7 cellular contexts compared by ENCODE assay signal in genomic region chr13:96075953-96076543, GRCh38. TPM values are rescaled to one million over a fixed set of nuclear protein-coding genes. Genes with fewer than 3 reads are reported as not detected.
DNase-seq lines count a peak whose midpoint lies in the region; ATAC-seq and TF ChIP-seq lines count a peak whose summit lies in the region.

No MANE protein-coding gene starts in this region.

- TF ChIP-seq POLR2A in body of pancreas (IDR thresholded peaks at IDR 0.05), result no peak

- no peaks in the 10 kb centered on the region for H3K9me3 ChIP-seq in body of pancreas

- no peak overlapping the region for H3K4me3 ChIP-seq in body of pancreas

- no peaks in the 10 kb centered on the region for H3K9me3 Mint-ChIP-seq in progenitor cell of endocrine pancreas (ENCODE audit: low read depth)

- H3K4me3 Mint-ChIP-seq in progenitor cell of endocrine pancreas (ENCODE audit: low read depth), result no peak overlapping the region

- DNase-seq in GM13976 (ENCODE audit: low spot score) (no peak), body of pancreas (no peak), progenitor cell of endocrine pancreas (ENCODE audit: low spot score, unreplicated experiment) (no peak), NCI-H2107 treated with DMSO at 0.1 percent for 48 hours (lab: John Stamatoyannopoulos, UW; ENCODE audit: unreplicated experiment) (no peak), T-helper 1 cell (no peak)
- no peak for DNase-seq in stimulated activated CD4-positive, alpha-beta T cell treated with anti-CD3 and anti-CD28 coated beads, Interleukin-4, amount 100 ng/mL, for 1 hour

- H3K36me3 Mint-ChIP-seq in progenitor cell of endocrine pancreas (ENCODE audit: insufficient read depth), result no peaks in the 10 kb centered on the region

- no peak overlapping the region for H3K27ac Mint-ChIP-seq in progenitor cell of endocrine pancreas

- intact Hi-C loops in body of pancreas (cut with DNase I), result no loop called here

- peak; percentile 78 for ATAC-seq in HG03354 (IDR thresholded peaks at IDR 0.05; ENCODE audit: poor library complexity, severe bottlenecking, unreplicated experiment)
- peak; percentile 77 for ATAC-seq in body of pancreas

- in situ Hi-C loops in GM13976 (cut with MboI; ENCODE audit: low sequenced_read_pairs, unreplicated experiment), result no loop called here

- H3K27me3 ChIP-seq in body of pancreas, result no peaks in the 10 kb centered on the region

- H3K4me1 Mint-ChIP-seq in progenitor cell of endocrine pancreas (ENCODE audit: low read depth), result peaks cover 7% of the 10 kb centered on the region

- peaks cover 12% of the 10 kb centered on the region for H3K27me3 Mint-ChIP-seq in progenitor cell of endocrine pancreas

- TF ChIP-seq CTCF in GM13976 (IDR thresholded peaks at IDR 0.05; ENCODE audit: borderline replicate concordance, control extremely low read depth, extremely low read depth, insufficient read depth, missing control alignments) (peak; percentile 17), body of pancreas (IDR thresholded peaks at IDR 0.05) (peak; percentile 47 to 72 (median 65)), progenitor cell of endocrine pancreas (IDR thresholded peaks at IDR 0.05; ENCODE audit: unreplicated experiment) (peak; percentile 58)

- 57 to 60% methylated on average over 3 of the region's 3 CpGs for WGBS in body of pancreas, 2 donors

- no peaks in the 10 kb centered on the region for H3K4me1 ChIP-seq in body of pancreas

- no peaks in the 10 kb centered on the region for H3K36me3 ChIP-seq in body of pancreas (replicated peaks in 1 of 2; ENCODE audit: insufficient read depth in 1 of 2, low read depth in 2 of 2)

- no peak overlapping the region for H3K27ac ChIP-seq in body of pancreas

RNA-seq across cellular contexts. Expression of gene HS6ST3, which starts 13.9 kb away (rescaled TPM):
- 1 to 10 TPM; 1.3 to 2.3 TPM for total RNA-seq in body of pancreas
- 0.84 and 2.0 TPM in 2 replicates for total RNA-seq in progenitor cell of endocrine pancreas

RNA-seq across cellular contexts. Expression of gene UGGT2, which starts 22.8 kb away (rescaled TPM):
- total RNA-seq in body of pancreas, result 10 to 100 TPM; 49.8 TPM
- total RNA-seq in progenitor cell of endocrine pancreas, result 45.1 and 49.2 TPM in 2 replicates
